1 cellular context compared by ENCODE assay signal in the genomic region with DNA sequence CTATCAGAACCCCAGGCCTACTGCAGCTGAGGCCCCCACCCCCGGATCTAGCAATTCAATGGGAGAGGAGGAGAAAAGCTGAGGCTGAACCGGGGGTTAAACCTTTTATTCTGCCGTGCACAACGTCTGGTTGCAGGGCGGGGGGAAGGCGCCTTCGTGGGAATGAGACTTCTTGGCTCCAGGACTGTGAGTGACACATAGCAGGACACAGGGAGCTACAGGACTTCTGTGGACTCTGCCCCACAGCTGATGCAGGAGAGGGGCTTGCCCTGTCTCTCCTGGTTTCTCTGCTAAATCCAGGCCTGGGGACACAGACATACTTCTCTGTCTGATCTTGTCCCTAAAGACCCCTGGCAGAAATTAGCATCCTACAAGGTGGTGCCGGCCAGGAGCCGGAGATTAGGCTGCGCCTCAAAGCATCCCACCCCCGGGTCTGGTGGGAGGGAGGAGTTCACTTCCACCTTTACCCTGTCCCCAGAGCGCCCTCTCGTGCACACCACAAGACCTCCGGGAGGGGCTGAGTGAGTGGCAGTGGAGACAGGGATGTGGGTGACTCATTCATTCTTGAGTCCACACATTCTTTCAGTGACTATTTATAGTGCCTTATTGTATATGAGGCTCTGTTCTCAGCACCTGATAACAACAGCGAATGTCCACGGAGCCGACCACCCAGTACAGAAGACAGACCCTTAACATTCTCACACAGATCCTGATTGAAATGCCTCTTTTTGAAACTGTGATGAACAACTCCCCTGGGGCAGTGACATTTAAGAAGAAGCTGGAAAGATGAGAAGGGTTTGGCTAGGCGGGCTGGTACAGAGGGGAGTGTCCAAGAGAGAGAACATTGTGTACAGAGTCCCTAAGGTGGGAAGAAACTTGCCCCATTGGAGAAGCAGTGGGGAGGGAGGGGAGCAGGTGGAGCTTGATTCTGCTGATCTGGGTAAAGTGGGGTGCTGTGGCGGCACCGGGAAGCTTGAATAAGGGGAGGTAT.
TF ChIP-seq lines count a peak whose summit lies in the region.

No MANE protein-coding gene starts in this region.

TF ChIP-seq in HEK293, 187 proteins besides CTCF, POLR2A, EP300 and RAD21 (continued from another document and continues in another):
- TF ChIP-seq, protein P1, sequence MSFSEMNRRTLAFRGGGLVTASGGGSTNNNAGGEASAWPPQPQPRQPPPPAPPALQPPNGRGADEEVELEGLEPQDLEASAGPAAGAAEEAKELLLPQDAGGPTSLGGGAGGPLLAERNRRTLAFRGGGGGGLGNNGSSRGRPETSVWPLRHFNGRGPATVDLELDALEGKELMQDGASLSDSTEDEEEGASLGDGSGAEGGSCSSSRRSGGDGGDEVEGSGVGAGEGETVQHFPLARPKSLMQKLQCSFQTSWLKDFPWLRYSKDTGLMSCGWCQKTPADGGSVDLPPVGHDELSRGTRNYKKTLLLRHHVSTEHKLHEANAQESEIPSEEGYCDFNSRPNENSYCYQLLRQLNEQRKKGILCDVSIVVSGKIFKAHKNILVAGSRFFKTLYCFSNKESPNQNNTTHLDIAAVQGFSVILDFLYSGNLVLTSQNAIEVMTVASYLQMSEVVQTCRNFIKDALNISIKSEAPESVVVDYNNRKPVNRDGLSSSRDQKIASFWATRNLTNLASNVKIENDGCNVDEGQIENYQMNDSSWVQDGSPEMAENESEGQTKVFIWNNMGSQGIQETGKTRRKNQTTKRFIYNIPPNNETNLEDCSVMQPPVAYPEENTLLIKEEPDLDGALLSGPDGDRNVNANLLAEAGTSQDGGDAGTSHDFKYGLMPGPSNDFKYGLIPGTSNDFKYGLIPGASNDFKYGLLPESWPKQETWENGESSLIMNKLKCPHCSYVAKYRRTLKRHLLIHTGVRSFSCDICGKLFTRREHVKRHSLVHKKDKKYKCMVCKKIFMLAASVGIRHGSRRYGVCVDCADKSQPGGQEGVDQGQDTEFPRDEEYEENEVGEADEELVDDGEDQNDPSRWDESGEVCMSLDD (tag by site-specific recombination; IDR thresholded peaks at IDR 0.05), result no peak
- TF ChIP-seq ZNF571 (tag by site-specific recombination; IDR thresholded peaks at IDR 0.05), result no peak
- TF ChIP-seq ZNF677 (tag by site-specific recombination; IDR thresholded peaks at IDR 0.05), result no peak
- TF ChIP-seq, protein P2, sequence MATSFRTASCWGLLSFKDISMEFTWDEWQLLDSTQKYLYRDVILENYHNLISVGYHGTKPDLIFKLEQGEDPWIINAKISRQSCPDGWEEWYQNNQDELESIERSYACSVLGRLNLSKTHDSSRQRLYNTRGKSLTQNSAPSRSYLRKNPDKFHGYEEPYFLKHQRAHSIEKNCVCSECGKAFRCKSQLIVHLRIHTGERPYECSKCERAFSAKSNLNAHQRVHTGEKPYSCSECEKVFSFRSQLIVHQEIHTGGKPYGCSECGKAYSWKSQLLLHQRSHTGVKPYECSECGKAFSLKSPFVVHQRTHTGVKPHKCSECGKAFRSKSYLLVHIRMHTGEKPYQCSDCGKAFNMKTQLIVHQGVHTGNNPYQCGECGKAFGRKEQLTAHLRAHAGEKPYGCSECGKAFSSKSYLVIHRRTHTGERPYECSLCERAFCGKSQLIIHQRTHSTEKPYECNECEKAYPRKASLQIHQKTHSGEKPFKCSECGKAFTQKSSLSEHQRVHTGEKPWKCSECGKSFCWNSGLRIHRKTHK (tag by site-specific recombination; IDR thresholded peaks at IDR 0.05), result no peak
- TF ChIP-seq ZNF175 (tag by site-specific recombination; IDR thresholded peaks at IDR 0.05), result no peak
- TF ChIP-seq KLF9 (tag by site-specific recombination; IDR thresholded peaks at IDR 0.05; ENCODE audit: low read depth), result no peak
- TF ChIP-seq ZSCAN30 (tag by site-specific recombination; IDR thresholded peaks at IDR 0.05), result peak; percentile 33; the same call in 1 of the 2 replicates
- no peak for TF ChIP-seq ZFP37 (tag by site-specific recombination; IDR thresholded peaks at IDR 0.05)
- TF ChIP-seq ZNF660 (tag by site-specific recombination; IDR thresholded peaks at IDR 0.05), result peak; percentile 96
- no peak for TF ChIP-seq ZNF48 (tag by site-specific recombination; IDR thresholded peaks at IDR 0.05)
- peak; percentile 89 for TF ChIP-seq ZNF10 (tag by site-specific recombination; IDR thresholded peaks at IDR 0.05)
- TF ChIP-seq GLI2 (tag by site-specific recombination; IDR thresholded peaks at IDR 0.05; ENCODE audit: borderline replicate concordance, low read depth), result no peak
- TF ChIP-seq ZNF585B (tag by site-specific recombination; IDR thresholded peaks at IDR 0.05), result no peak
- no peak for TF ChIP-seq ZNF324 (tag by site-specific recombination; IDR thresholded peaks at IDR 0.05)
- TF ChIP-seq, protein P3, sequence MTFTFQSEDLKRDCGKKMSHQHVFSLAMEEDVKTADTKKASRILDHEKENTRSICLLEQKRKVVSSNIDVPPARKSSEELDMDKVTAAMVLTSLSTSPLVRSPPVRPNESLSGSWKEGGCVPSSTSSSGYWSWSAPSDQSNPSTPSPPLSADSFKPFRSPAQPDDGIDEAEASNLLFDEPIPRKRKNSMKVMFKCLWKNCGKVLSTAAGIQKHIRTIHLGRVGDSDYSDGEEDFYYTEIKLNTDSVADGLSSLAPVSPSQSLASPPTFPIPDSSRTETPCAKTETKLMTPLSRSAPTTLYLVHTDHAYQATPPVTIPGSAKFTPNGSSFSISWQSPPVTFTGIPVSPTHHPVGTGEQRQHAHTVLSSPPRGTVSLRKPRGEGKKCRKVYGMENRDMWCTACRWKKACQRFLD (tag by site-specific recombination; IDR thresholded peaks at IDR 0.05), result no peak
- TF ChIP-seq SP7 (tag by site-specific recombination; IDR thresholded peaks at IDR 0.05), result peak; percentile 63
- no peak for TF ChIP-seq ZNF292 (tag by site-specific recombination; IDR thresholded peaks at IDR 0.05; ENCODE audit: borderline replicate concordance, low read depth)
- TF ChIP-seq, protein P4, sequence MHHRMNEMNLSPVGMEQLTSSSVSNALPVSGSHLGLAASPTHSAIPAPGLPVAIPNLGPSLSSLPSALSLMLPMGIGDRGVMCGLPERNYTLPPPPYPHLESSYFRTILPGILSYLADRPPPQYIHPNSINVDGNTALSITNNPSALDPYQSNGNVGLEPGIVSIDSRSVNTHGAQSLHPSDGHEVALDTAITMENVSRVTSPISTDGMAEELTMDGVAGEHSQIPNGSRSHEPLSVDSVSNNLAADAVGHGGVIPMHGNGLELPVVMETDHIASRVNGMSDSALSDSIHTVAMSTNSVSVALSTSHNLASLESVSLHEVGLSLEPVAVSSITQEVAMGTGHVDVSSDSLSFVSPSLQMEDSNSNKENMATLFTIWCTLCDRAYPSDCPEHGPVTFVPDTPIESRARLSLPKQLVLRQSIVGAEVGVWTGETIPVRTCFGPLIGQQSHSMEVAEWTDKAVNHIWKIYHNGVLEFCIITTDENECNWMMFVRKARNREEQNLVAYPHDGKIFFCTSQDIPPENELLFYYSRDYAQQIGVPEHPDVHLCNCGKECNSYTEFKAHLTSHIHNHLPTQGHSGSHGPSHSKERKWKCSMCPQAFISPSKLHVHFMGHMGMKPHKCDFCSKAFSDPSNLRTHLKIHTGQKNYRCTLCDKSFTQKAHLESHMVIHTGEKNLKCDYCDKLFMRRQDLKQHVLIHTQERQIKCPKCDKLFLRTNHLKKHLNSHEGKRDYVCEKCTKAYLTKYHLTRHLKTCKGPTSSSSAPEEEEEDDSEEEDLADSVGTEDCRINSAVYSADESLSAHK (tag by site-specific recombination; IDR thresholded peaks at IDR 0.05), result no peak
- no peak for TF ChIP-seq ZNF777 (tag by site-specific recombination; IDR thresholded peaks at IDR 0.05; ENCODE audit: borderline replicate concordance)
- TF ChIP-seq ZNF558 (tag by site-specific recombination; IDR thresholded peaks at IDR 0.05), result no peak
- TF ChIP-seq, protein P5, sequence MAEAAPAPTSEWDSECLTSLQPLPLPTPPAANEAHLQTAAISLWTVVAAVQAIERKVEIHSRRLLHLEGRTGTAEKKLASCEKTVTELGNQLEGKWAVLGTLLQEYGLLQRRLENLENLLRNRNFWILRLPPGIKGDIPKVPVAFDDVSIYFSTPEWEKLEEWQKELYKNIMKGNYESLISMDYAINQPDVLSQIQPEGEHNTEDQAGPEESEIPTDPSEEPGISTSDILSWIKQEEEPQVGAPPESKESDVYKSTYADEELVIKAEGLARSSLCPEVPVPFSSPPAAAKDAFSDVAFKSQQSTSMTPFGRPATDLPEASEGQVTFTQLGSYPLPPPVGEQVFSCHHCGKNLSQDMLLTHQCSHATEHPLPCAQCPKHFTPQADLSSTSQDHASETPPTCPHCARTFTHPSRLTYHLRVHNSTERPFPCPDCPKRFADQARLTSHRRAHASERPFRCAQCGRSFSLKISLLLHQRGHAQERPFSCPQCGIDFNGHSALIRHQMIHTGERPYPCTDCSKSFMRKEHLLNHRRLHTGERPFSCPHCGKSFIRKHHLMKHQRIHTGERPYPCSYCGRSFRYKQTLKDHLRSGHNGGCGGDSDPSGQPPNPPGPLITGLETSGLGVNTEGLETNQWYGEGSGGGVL (tag by site-specific recombination; IDR thresholded peaks at IDR 0.05), result no peak
- no peak for TF ChIP-seq ZNF843 (tag by site-specific recombination; IDR thresholded peaks at IDR 0.05)
- peak; percentile 66; the same call in 1 of the 2 replicates for TF ChIP-seq ZNF2 (tag by site-specific recombination; IDR thresholded peaks at IDR 0.05)
- TF ChIP-seq, protein P6, sequence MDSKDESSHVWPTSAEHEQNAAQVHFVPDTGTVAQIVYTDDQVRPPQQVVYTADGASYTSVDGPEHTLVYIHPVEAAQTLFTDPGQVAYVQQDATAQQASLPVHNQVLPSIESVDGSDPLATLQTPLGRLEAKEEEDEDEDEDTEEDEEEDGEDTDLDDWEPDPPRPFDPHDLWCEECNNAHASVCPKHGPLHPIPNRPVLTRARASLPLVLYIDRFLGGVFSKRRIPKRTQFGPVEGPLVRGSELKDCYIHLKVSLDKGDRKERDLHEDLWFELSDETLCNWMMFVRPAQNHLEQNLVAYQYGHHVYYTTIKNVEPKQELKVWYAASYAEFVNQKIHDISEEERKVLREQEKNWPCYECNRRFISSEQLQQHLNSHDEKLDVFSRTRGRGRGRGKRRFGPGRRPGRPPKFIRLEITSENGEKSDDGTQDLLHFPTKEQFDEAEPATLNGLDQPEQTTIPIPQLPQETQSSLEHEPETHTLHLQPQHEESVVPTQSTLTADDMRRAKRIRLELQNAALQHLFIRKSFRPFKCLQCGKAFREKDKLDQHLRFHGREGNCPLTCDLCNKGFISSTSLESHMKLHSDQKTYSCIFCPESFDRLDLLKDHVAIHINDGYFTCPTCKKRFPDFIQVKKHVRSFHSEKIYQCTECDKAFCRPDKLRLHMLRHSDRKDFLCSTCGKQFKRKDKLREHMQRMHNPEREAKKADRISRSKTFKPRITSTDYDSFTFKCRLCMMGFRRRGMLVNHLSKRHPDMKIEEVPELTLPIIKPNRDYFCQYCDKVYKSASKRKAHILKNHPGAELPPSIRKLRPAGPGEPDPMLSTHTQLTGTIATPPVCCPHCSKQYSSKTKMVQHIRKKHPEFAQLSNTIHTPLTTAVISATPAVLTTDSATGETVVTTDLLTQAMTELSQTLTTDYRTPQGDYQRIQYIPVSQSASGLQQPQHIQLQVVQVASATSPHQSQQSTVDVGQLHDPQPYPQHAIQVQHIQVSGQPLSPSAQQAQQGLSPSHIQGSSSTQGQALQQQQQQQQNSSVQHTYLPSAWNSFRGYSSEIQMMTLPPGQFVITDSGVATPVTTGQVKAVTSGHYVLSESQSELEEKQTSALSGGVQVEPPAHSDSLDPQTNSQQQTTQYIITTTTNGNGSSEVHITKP (tag by site-specific recombination; IDR thresholded peaks at IDR 0.05), result 0 out of 2 replicates have a peak, but pooled peaks have one; percentile 13
- peak; percentile 82 for TF ChIP-seq ZBTB48 (tag by site-specific recombination; IDR thresholded peaks at IDR 0.05)
- no peak for TF ChIP-seq ZNF16 (tag by site-specific recombination; IDR thresholded peaks at IDR 0.05; ENCODE audit: low read depth)
- TF ChIP-seq ZNF560 (tag by site-specific recombination; IDR thresholded peaks at IDR 0.05; ENCODE audit: borderline replicate concordance), result no peak
- TF ChIP-seq ZNF354C (tag by site-specific recombination; IDR thresholded peaks at IDR 0.05; ENCODE audit: borderline replicate concordance, low read depth), result no peak
- 0 out of 2 replicates have a peak, but pooled peaks have one; percentile 17 for TF ChIP-seq ZNF623 (tag by site-specific recombination; IDR thresholded peaks at IDR 0.05)
- TF ChIP-seq ZNF670 (tag by site-specific recombination; IDR thresholded peaks at IDR 0.05; ENCODE audit: low read depth), result no peak
- TF ChIP-seq ZNF776 (tag by site-specific recombination; IDR thresholded peaks at IDR 0.05; ENCODE audit: borderline replicate concordance), result no peak
- no peak for TF ChIP-seq ZIC2 (tag by site-specific recombination; IDR thresholded peaks at IDR 0.05)
- no peak for TF ChIP-seq ZNF707 (tag by site-specific recombination; IDR thresholded peaks at IDR 0.05)
- TF ChIP-seq ZNF629 (tag by site-specific recombination; IDR thresholded peaks at IDR 0.05), result peak; percentile 5; the same call in 1 of the 2 replicates
- no peak for TF ChIP-seq ZFP3 (tag by site-specific recombination; IDR thresholded peaks at IDR 0.05; ENCODE audit: low read depth)
- TF ChIP-seq IKZF3 (tag by site-specific recombination; IDR thresholded peaks at IDR 0.05), result peak; percentile 65
- no peak for TF ChIP-seq ZNF155 (tag by site-specific recombination; IDR thresholded peaks at IDR 0.05)
- no peak for TF ChIP-seq ZNF514 (tag by site-specific recombination; IDR thresholded peaks at IDR 0.05)
- TF ChIP-seq, protein P7, sequence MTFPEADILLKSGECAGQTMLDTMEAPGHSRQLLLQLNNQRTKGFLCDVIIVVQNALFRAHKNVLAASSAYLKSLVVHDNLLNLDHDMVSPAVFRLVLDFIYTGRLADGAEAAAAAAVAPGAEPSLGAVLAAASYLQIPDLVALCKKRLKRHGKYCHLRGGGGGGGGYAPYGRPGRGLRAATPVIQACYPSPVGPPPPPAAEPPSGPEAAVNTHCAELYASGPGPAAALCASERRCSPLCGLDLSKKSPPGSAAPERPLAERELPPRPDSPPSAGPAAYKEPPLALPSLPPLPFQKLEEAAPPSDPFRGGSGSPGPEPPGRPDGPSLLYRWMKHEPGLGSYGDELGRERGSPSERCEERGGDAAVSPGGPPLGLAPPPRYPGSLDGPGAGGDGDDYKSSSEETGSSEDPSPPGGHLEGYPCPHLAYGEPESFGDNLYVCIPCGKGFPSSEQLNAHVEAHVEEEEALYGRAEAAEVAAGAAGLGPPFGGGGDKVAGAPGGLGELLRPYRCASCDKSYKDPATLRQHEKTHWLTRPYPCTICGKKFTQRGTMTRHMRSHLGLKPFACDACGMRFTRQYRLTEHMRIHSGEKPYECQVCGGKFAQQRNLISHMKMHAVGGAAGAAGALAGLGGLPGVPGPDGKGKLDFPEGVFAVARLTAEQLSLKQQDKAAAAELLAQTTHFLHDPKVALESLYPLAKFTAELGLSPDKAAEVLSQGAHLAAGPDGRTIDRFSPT (tag by site-specific recombination; IDR thresholded peaks at IDR 0.05), result peak; percentile 62; the same call in 1 of the 2 replicates
- no peak for TF ChIP-seq ZNF221 (tag by site-specific recombination; IDR thresholded peaks at IDR 0.05; ENCODE audit: borderline replicate concordance)
- TF ChIP-seq SCRT2 (tag by site-specific recombination; IDR thresholded peaks at IDR 0.05), result no peak
- no peak for TF ChIP-seq ZNF133 (tag by site-specific recombination; IDR thresholded peaks at IDR 0.05)
- TF ChIP-seq ZSCAN23 (tag by site-specific recombination; IDR thresholded peaks at IDR 0.05), result no peak
